ENCODE assay signal across 14 cellular contexts in the genomic region with DNA sequence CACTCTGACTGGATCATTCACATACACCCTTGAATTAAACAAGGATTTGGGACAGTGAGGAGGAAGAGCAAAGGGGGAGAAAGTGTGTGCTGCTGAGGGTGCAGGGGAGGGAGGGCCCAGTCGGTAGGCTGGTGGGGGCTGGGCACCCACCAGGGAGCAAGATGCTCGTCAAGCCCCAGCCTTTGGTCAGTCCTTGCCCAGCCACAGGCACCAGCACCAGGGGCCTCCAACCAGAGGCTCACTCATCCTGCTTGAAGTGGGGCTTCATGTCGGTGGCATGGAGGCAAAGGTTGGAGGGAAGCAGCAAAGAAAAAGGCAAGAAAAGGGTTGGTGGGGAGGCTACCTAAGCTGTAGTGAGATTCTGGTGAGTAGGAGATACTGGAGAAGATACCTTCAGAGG. TPM values are rescaled to one million over a fixed set of nuclear protein-coding genes. Genes with fewer than 3 reads are reported as not detected.
DNase-seq lines count a peak whose midpoint lies in the region; ATAC-seq and TF ChIP-seq lines count a peak whose summit lies in the region.
"Had no signal": no experiment of that assay in that cellular context is flagged by ENCODE, and none has a peak within 500 bp of the region (broad histone marks: within the 10 kb centered on the region; RNA-seq: fewer than 3 reads in every experiment).

No MANE protein-coding gene starts in this region.

- intact Hi-C loops in lower lobe of right lung (cut with DNase I), result no loop called here

- H3K9me3 Mint-ChIP-seq in activated T-cell treated with anti-CD3 and anti-CD28 coated beads, Interleukin-2, amount 50 U/mL, for 24 hours, result peaks cover 4% of the 10 kb centered on the region
- H3K9me3 Mint-ChIP-seq in activated T-cell treated with anti-CD3 and anti-CD28 coated beads, Interleukin-2, amount 50 U/mL, for 4 hours, result peaks cover 3% of the 10 kb centered on the region

- no peaks in the 10 kb centered on the region for H3K9me3 ChIP-seq in T-helper 17 cell (ENCODE audit: control insufficient read depth, low read length, poor library complexity, severe bottlenecking)
- no peaks in the 10 kb centered on the region for H3K9me3 ChIP-seq in lower lobe of right lung
- peaks cover 0 to 6% (median 0%) of the 10 kb centered on the region in 5 donors for H3K9me3 ChIP-seq in subcutaneous abdominal adipose tissue (ENCODE audit: control insufficient read depth in 5 of 5, low read length in 5 of 5)
- H3K9me3 ChIP-seq: breast epithelium, HAP-1, prostate gland had no signal

- ATAC-seq in activated T-cell treated with anti-CD3 and anti-CD28 coated beads, Interleukin-2, amount 50 U/mL, for 4 hours, result no peak
- ATAC-seq in T-helper 17 cell (no peak), lower lobe of right lung (no peak), GM21529 (IDR thresholded peaks at IDR 0.05; ENCODE audit: unreplicated experiment) (no peak)
- ATAC-seq: HepG2 had no signal

- in situ Hi-C loops in GM13976 (cut with MboI; ENCODE audit: low sequenced_read_pairs, unreplicated experiment), result no loop called here

- H3K27ac ChIP-seq in lower lobe of right lung (peak overlapping the region; percentile 71), subcutaneous abdominal adipose tissue (ENCODE audit: low read depth, low read length) (peak overlapping the region; percentile 14)

- H3K36me3 Mint-ChIP-seq in activated T-cell treated with anti-CD3 and anti-CD28 coated beads, Interleukin-2, amount 50 U/mL, for 24 hours (ENCODE audit: low read depth), result peaks cover 92% of the 10 kb centered on the region
- H3K36me3 Mint-ChIP-seq in activated T-cell treated with anti-CD3 and anti-CD28 coated beads, Interleukin-2, amount 50 U/mL, for 4 hours (ENCODE audit: insufficient read depth), result peaks cover 49% of the 10 kb centered on the region
- peaks cover 9% of the 10 kb centered on the region for H3K36me3 Mint-ChIP-seq in T-helper 17 cell (ENCODE audit: low read depth)

- H3K27ac Mint-ChIP-seq in activated T-cell treated with anti-CD3 and anti-CD28 coated beads, Interleukin-2, amount 50 U/mL, for 24 hours, result peak overlapping the region; percentile 94
- H3K27ac Mint-ChIP-seq in T-helper 17 cell, result peak overlapping the region; percentile 93

- H3K4me3 Mint-ChIP-seq in activated T-cell treated with anti-CD3 and anti-CD28 coated beads, Interleukin-2, amount 50 U/mL, for 24 hours, result no peak overlapping the region
- H3K4me3 Mint-ChIP-seq in activated T-cell treated with anti-CD3 and anti-CD28 coated beads, Interleukin-2, amount 50 U/mL, for 4 hours, result no peak overlapping the region
- peak overlapping the region; percentile 49 for H3K4me3 Mint-ChIP-seq in T-helper 17 cell

- TF ChIP-seq CTCF in lower lobe of right lung (IDR thresholded peaks at IDR 0.05), result no peak
- no peak for TF ChIP-seq CTCF in GM13976 (IDR thresholded peaks at IDR 0.05; ENCODE audit: borderline replicate concordance, control extremely low read depth, extremely low read depth, insufficient read depth, missing control alignments)

- no peak overlapping the region for H3K4me3 ChIP-seq in lower lobe of right lung
- no peak overlapping the region for H3K4me3 ChIP-seq in subcutaneous abdominal adipose tissue (ENCODE audit: low read depth in 1 of 5, low read length in 5 of 5)
- H3K4me3 ChIP-seq: breast epithelium, HAP-1, prostate gland had no signal

- H3K36me3 ChIP-seq in lower lobe of right lung (peaks cover 21% of the 10 kb centered on the region), subcutaneous abdominal adipose tissue (ENCODE audit: control insufficient read depth in 5 of 5, insufficient read depth in 5 of 5, low read length in 5 of 5) (peaks cover 0 to 13% (median 6%) of the 10 kb centered on the region in 5 donors)
- H3K36me3 ChIP-seq: breast epithelium had no signal

- H3K27me3 Mint-ChIP-seq in activated T-cell treated with anti-CD3 and anti-CD28 coated beads, Interleukin-2, amount 50 U/mL, for 24 hours, result no peaks in the 10 kb centered on the region
- no peaks in the 10 kb centered on the region for H3K27me3 Mint-ChIP-seq in activated T-cell treated with anti-CD3 and anti-CD28 coated beads, Interleukin-2, amount 50 U/mL, for 4 hours (ENCODE audit: low read depth)
- no peaks in the 10 kb centered on the region for H3K27me3 Mint-ChIP-seq in T-helper 17 cell
- H3K27me3 Mint-ChIP-seq: naive B cell had no signal

- H3K4me1 Mint-ChIP-seq in activated T-cell treated with anti-CD3 and anti-CD28 coated beads, Interleukin-2, amount 50 U/mL, for 24 hours (ENCODE audit: low read depth), result peaks cover 94% of the 10 kb centered on the region
- H3K4me1 Mint-ChIP-seq in activated T-cell treated with anti-CD3 and anti-CD28 coated beads, Interleukin-2, amount 50 U/mL, for 4 hours (ENCODE audit: low read depth), result peaks cover 92% of the 10 kb centered on the region
- H3K4me1 Mint-ChIP-seq in T-helper 17 cell, result peaks cover 76% of the 10 kb centered on the region

- H3K27me3 ChIP-seq in lower lobe of right lung (ENCODE audit: low read depth), result no peaks in the 10 kb centered on the region
- H3K27me3 ChIP-seq in subcutaneous abdominal adipose tissue (ENCODE audit: control insufficient read depth in 5 of 5, insufficient read depth in 4 of 5, low read length in 5 of 5), result no peaks in the 10 kb centered on the region
- H3K27me3 ChIP-seq: breast epithelium had no signal

- no peak for DNase-seq in activated T-cell treated with anti-CD3 and anti-CD28 coated beads, Interleukin-2, amount 50 U/mL, for 24 hours
- no peak for DNase-seq in activated T-cell treated with anti-CD3 and anti-CD28 coated beads, Interleukin-2, amount 50 U/mL, for 4 hours
- no peak for DNase-seq in T-helper 17 cell
- peak; percentile 35 for DNase-seq in lower lobe of right lung
- no peak for DNase-seq in GM13976 (ENCODE audit: low spot score)
- DNase-seq in SIG-M5 (lab: John Stamatoyannopoulos, UW), result no peak
- DNase-seq: naive B cell, NCI-H82 had no signal

- no peak overlapping the region for H3K9ac ChIP-seq in subcutaneous abdominal adipose tissue (ENCODE audit: low read length in 5 of 5)

- H3K4me1 ChIP-seq in lower lobe of right lung, result peaks cover 93% of the 10 kb centered on the region
- H3K4me1 ChIP-seq in subcutaneous abdominal adipose tissue (ENCODE audit: control insufficient read depth in 5 of 5, insufficient read depth in 5 of 5, low read length in 5 of 5), result peaks cover 2 to 81% (median 39%) of the 10 kb centered on the region in 5 donors
- H3K4me1 ChIP-seq: breast epithelium, prostate gland had no signal

RNA-seq across cellular contexts. Expression of gene CDC42EP3, which starts 21.9 kb away (rescaled TPM):
- total RNA-seq in activated T-cell treated with anti-CD3 and anti-CD28 coated beads, Interleukin-2, amount 50 U/mL, for 4 hours, result 10 to 100 TPM; 31.6 to 58.1 (median 39.4) TPM
- total RNA-seq in T-helper 17 cell, result 10 to 100 TPM; 45.1 to 48.9 TPM
- 73.1 TPM for total RNA-seq in lower lobe of right lung
- total RNA-seq: HepG2 had no signal
